ENCODE assay signal across 16 cellular contexts in genomic region chr7:42961182-42961581, GRCh38. TPM values are rescaled to one million over a fixed set of nuclear protein-coding genes. Genes with fewer than 3 reads are reported as not detected.
DNase-seq lines count a peak whose midpoint lies in the region; ATAC-seq and TF ChIP-seq lines count a peak whose summit lies in the region.
"Had no signal": no experiment of that assay in that cellular context is flagged by ENCODE, and none has a peak within 500 bp of the region (broad histone marks: within the 10 kb centered on the region; RNA-seq: fewer than 3 reads in every experiment).

No MANE protein-coding gene starts in this region.

- no peaks in the 10 kb centered on the region for H3K9me3 ChIP-seq in transverse colon
- peaks cover 3% of the 10 kb centered on the region for H3K9me3 ChIP-seq in CD4-positive, alpha-beta T cell (ENCODE audit: control insufficient read depth, low read length)

- no peak overlapping the region for H3K27ac Mint-ChIP-seq in CD4-positive, alpha-beta T cell
- H3K27ac Mint-ChIP-seq: CD14-positive monocyte, HFFc6 had no signal

- no peak overlapping the region for H3K4ac ChIP-seq in mesendoderm (ENCODE audit: low read depth, low read length)

- H3K27ac ChIP-seq in mesendoderm (ENCODE audit: low read depth, low read length), result no peak overlapping the region
- H3K27ac ChIP-seq in transverse colon, result no peak overlapping the region
- no peak overlapping the region for H3K27ac ChIP-seq in CD4-positive, alpha-beta T cell (ENCODE audit: low read depth, low read length)
- H3K27ac ChIP-seq: 22Rv1 had no signal

- WGBS in mesendoderm (ENCODE audit: extremely low coverage, insufficient coverage, low lambda C conversion rate), result no CpG with 5 or more reads among the region's 2 CpGs
- WGBS in transverse colon (ENCODE audit: low coverage in 1 of 2), 2 donors, result 20 to 38% methylated on average over 1 to 2 of the region's 2 CpGs

- H3K27me3 ChIP-seq in mesendoderm (ENCODE audit: insufficient read depth, low read length, poor library complexity), result no peaks in the 10 kb centered on the region
- no peaks in the 10 kb centered on the region for H3K27me3 ChIP-seq in transverse colon
- peaks cover 16% of the 10 kb centered on the region for H3K27me3 ChIP-seq in CD4-positive, alpha-beta T cell (ENCODE audit: control insufficient read depth, insufficient read depth, low read length)

- H3K4me1 Mint-ChIP-seq in CD4-positive, alpha-beta T cell (ENCODE audit: low read depth), result no peaks in the 10 kb centered on the region
- H3K4me1 Mint-ChIP-seq: CD14-positive monocyte; CD8-positive, alpha-beta memory T cell had no signal

- in situ Hi-C loops in transverse colon (cut with MboI; ENCODE audit: low pct_ligation_motif_present in 1 of 4, low pct_unique_long_range_greater_than_20kb in 1 of 4, low sequenced_read_pairs in 3 of 4), result loop anchor here in 1 of 4 donors (25.0 kb wide), 1 partner anchor 301 kb away; no protein-coding TSS in a partner anchor

- H4K8ac ChIP-seq in mesendoderm (ENCODE audit: low read depth, low read length), result peak overlapping the region; percentile 65

- intact Hi-C loops in transverse colon (cut with DNase I; ENCODE audit: low total_unique reads), result loop anchor here (5.0 kb wide), 1 partner anchor 1079 kb away; no protein-coding TSS in a partner anchor
- intact Hi-C loops in CD4-positive, alpha-beta T cell (cut with DNase I, micrococcal nuclease), result no loop called here

- H3K9ac ChIP-seq in mesendoderm (ENCODE audit: low read length), result no peak overlapping the region

- POLR2A ChIA-PET in CD4-positive, alpha-beta T cell (lab: Charles Lee), result no interaction called here

- H3K9me3 Mint-ChIP-seq in CD4-positive, alpha-beta T cell, result peaks cover 2% of the 10 kb centered on the region
- H3K9me3 Mint-ChIP-seq: HFFc6 had no signal

- no peak for TF ChIP-seq CTCF in transverse colon (IDR thresholded peaks at IDR 0.05)
- TF ChIP-seq CTCF in CD4-positive, alpha-beta T cell (IDR thresholded peaks at IDR 0.05), result no peak

- no peaks in the 10 kb centered on the region for H3K79me1 ChIP-seq in mesendoderm (ENCODE audit: low read length)

- peak overlapping the region; percentile 47 for H2BK120ac ChIP-seq in mesendoderm (ENCODE audit: low read depth, low read length)

- no peak overlapping the region for H4K5ac ChIP-seq in mesendoderm (ENCODE audit: low read length)

- peak overlapping the region; percentile 8 for H3K56ac ChIP-seq in mesendoderm (ENCODE audit: low read length)

- no peak overlapping the region for H2BK15ac ChIP-seq in mesendoderm (replicated peaks; ENCODE audit: low read depth)

- ATAC-seq in HG02610 (IDR thresholded peaks at IDR 0.05; ENCODE audit: unreplicated experiment), result peak; percentile 21
- no peak for ATAC-seq in CD4-positive, alpha-beta T cell (ENCODE audit: poor library complexity)
- ATAC-seq: HepG2 had no signal

- H3K4me3 Mint-ChIP-seq in CD4-positive, alpha-beta T cell, result no peak overlapping the region
- H3K4me3 Mint-ChIP-seq: CD14-positive monocyte; CD8-positive, alpha-beta memory T cell; HFFc6 had no signal

- H2AK5ac ChIP-seq in mesendoderm (ENCODE audit: low read length), result no peak overlapping the region

- H3K36me3 Mint-ChIP-seq in CD4-positive, alpha-beta T cell (ENCODE audit: low read depth), result no peaks in the 10 kb centered on the region
- H3K36me3 Mint-ChIP-seq: CD14-positive monocyte had no signal

- H3K4me1 ChIP-seq in mesendoderm (ENCODE audit: control insufficient read depth, low read depth, low read length) (peaks cover 8% of the 10 kb centered on the region), transverse colon (no peaks in the 10 kb centered on the region)

- H3K23ac ChIP-seq in mesendoderm (ENCODE audit: low read length), result no peak overlapping the region

- no peak overlapping the region for H3K4me2 ChIP-seq in mesendoderm (ENCODE audit: low read length)

- no peak overlapping the region for H2BK5ac ChIP-seq in mesendoderm (ENCODE audit: low read length)

- H3K36me3 ChIP-seq in mesendoderm (ENCODE audit: control insufficient read depth, insufficient read depth, low read length) (no peaks in the 10 kb centered on the region), transverse colon (no peaks in the 10 kb centered on the region)

- no peak for TF ChIP-seq POLR2A in transverse colon (IDR thresholded peaks at IDR 0.05)

- H3K4me3 ChIP-seq in mesendoderm (ENCODE audit: low read length), result no peak overlapping the region
- H3K4me3 ChIP-seq in transverse colon, result no peak overlapping the region

- CTCF ChIA-PET in CD4-positive, alpha-beta T cell (lab: Charles Lee), result no interaction called here

- peaks cover 15% of the 10 kb centered on the region for H3K27me3 Mint-ChIP-seq in CD4-positive, alpha-beta T cell

- H3K18ac ChIP-seq in mesendoderm (ENCODE audit: low read length), result peak overlapping the region; percentile 77

- no peak for TF ChIP-seq EP300 in transverse colon (IDR thresholded peaks at IDR 0.05; ENCODE audit: low read depth)

- no peaks in the 10 kb centered on the region for H3K79me2 ChIP-seq in mesendoderm (ENCODE audit: control insufficient read depth, insufficient read depth, low read length)

- peak; percentile 50 for DNase-seq in NCI-H82 (lab: John Stamatoyannopoulos, UW)
- DNase-seq in NCI-H82 treated with DMSO at 0.1 percent for 48 hours (lab: John Stamatoyannopoulos, UW; ENCODE audit: unreplicated experiment), result no peak
- DNase-seq in SK-N-DZ (ENCODE audit: low spot score), result peak; percentile 97
- peak; percentile 27 for DNase-seq in mesendoderm
- DNase-seq in transverse colon, result no peak
- DNase-seq in activated CD4-positive, alpha-beta T cell treated with anti-CD3 and anti-CD28 coated beads, Interleukin-2, amount 50 U/mL, for 1 hour, result no peak
- DNase-seq in CD4-positive, alpha-beta T cell, result no peak
- DNase-seq: CD8-positive, alpha-beta memory T cell; DMS53; GF-D8; HCEC 1CT; HFFc6 had no signal

RNA-seq across cellular contexts. Expression of gene MRPL32, which starts 29.0 kb away (rescaled TPM):
- polyA plus RNA-seq in SK-N-DZ (2014; cell fraction: cytosol; rRNA removed), result 100 and 142 TPM in 2 replicates
- 260 and 279 TPM in 2 replicates for polyA plus RNA-seq in SK-N-DZ (2014; cell fraction: nucleus; rRNA removed)
- polyA plus RNA-seq in mesendoderm (2013, experiment 1 of 2), result 146 TPM
- polyA plus RNA-seq in mesendoderm (2013, experiment 2 of 2), result 197 TPM
- 10 to 100 TPM; 22.5 to 49.4 (median 36.4) TPM for total RNA-seq in transverse colon
- total RNA-seq in CD4-positive, alpha-beta T cell, result 10 to 100 TPM; 57.1 to 60.7 TPM

RNA-seq across cellular contexts. Expression of gene PSMA2, which starts 29.2 kb away (rescaled TPM):
- polyA plus RNA-seq in SK-N-DZ (2014; cell fraction: cytosol; rRNA removed), result 303 and 304 TPM in 2 replicates
- polyA plus RNA-seq in SK-N-DZ (2014; cell fraction: nucleus; rRNA removed), result 129 and 240 TPM in 2 replicates
- 351 TPM for polyA plus RNA-seq in mesendoderm (2013, experiment 1 of 2)
- polyA plus RNA-seq in mesendoderm (2013, experiment 2 of 2), result 360 TPM
- total RNA-seq in transverse colon, result 10 to 100 TPM in 3 of 4 donors, 1 to 10 TPM in 1; 5.8 to 61.2 (median 28.6) TPM
- 10 to 100 TPM; 38.8 to 41.0 TPM for total RNA-seq in CD4-positive, alpha-beta T cell

RNA-seq across cellular contexts. Expression of gene C7orf25, which starts 49.3 kb away (rescaled TPM):
- 10.9 and 16.4 TPM in 2 replicates for polyA plus RNA-seq in SK-N-DZ (2014; cell fraction: cytosol; rRNA removed)
- polyA plus RNA-seq in SK-N-DZ (2014; cell fraction: nucleus; rRNA removed), result 7.0 and 9.3 TPM in 2 replicates
- polyA plus RNA-seq in mesendoderm (2013, experiment 1 of 2), result 3.9 TPM
- 3.9 TPM for polyA plus RNA-seq in mesendoderm (2013, experiment 2 of 2)
- total RNA-seq in transverse colon, result 10 to 100 TPM in 2 of 4 donors, 1 to 10 TPM in 2; 7.0 to 11.6 (median 9.7) TPM
- total RNA-seq in CD4-positive, alpha-beta T cell, result 1 to 10 TPM; 2.1 to 3.7 TPM

Comparison
In these comparisons a context has a peak if more than half of its experiments do, and no peak if none do; other contexts are left out.
1. DNase-seq: peak in NCI-H82 (single experiment), SK-N-DZ (single experiment) and mesendoderm (single experiment); none in NCI-H82 treated with DMSO at 0.1 percent for 48 hours (single experiment), transverse colon (single experiment), activated CD4-positive, alpha-beta T cell treated with anti-CD3 and anti-CD28 coated beads, Interleukin-2, amount 50 U/mL, for 1 hour (single experiment) and CD4-positive, alpha-beta T cell (0 of 10).